1 cellular context compared by ENCODE assay signal in genomic region chr16:78995441-78995840, GRCh38.
TF ChIP-seq lines count a peak whose summit lies in the region.

No MANE protein-coding gene starts in this region.

TF ChIP-seq in GM23338, 12 proteins besides CTCF, POLR2A, EP300 and RAD21 (continued from another document):
- TF ChIP-seq REST (IDR thresholded peaks at IDR 0.05; ENCODE audit: unreplicated experiment): no peak
